ENCODE assay signal across 27 cellular contexts in genomic region chr15:88013111-88013510, GRCh38.
"Had no signal": no experiment of that assay in that cellular context is flagged by ENCODE, and none has a peak within 500 bp of the region (broad histone marks: within the 10 kb centered on the region; RNA-seq: fewer than 3 reads in every experiment).

No MANE protein-coding gene starts in this region.

- H3K4me3 ChIP-seq: stomach, suprapubic skin, testis, thoracic aorta, thyroid gland, tibial nerve, transverse colon, upper lobe of left lung, upper lobe of right lung, uterus, vagina had no signal

- H3K9me3 ChIP-seq: stomach, suprapubic skin, testis, thoracic aorta, thyroid gland, tibial nerve, transverse colon, upper lobe of left lung, upper lobe of right lung, uterus, vagina had no signal

- H3K27ac ChIP-seq: stomach, suprapubic skin, testis, thoracic aorta, thyroid gland, tibial nerve, transverse colon, upper lobe of left lung, upper lobe of right lung, uterus, vagina had no signal

- H3K36me3 ChIP-seq: stomach, suprapubic skin, thoracic aorta, thyroid gland, transverse colon, upper lobe of left lung, upper lobe of right lung, uterus, vagina had no signal

- H3K4me1 ChIP-seq: testis, thyroid gland, tibial nerve, transverse colon, upper lobe of left lung, vagina had no signal

- H3K36me3 Mint-ChIP-seq: stimulated activated effector memory CD8-positive, alpha-beta T cell treated with anti-CD3 and anti-CD28 coated beads, Interleukin-12 subunit alpha, Interleukin-12 subunit beta, amount 100 ng/mL, for 72 hours; stimulated activated memory B cell treated with anti-CD40 and anti-IgM and Interleukin-4, amounts not matched to agents 10 μg/mL and 1 μg/mL and 100 μg/mL, for 72 hours; stimulated activated naive B cell treated with anti-CD40 and anti-IgM and Interleukin-4, amounts not matched to agents 10 μg/mL and 1 μg/mL and 100 μg/mL, for 72 hours; type B pancreatic cell had no signal

- DNase-seq: stimulated activated CD4-positive, alpha-beta T cell treated with anti-CD3 and anti-CD28 coated beads, Interleukin-2, amount 100 ng/mL, for 24 hours; stimulated activated CD4-positive, alpha-beta T cell treated with anti-CD3 and anti-CD28 coated beads, Interleukin-2, amount 100 ng/mL, for 48 hours; stimulated activated CD4-positive, alpha-beta T cell treated with anti-CD3 and anti-CD28 coated beads, Interleukin-4, amount 100 ng/mL, for 1 hour; stimulated activated CD4-positive, alpha-beta T cell treated with anti-CD3 and anti-CD28 coated beads, Interleukin-4, amount 100 ng/mL, for 24 hours; stimulated activated CD4-positive, alpha-beta T cell treated with anti-CD3 and anti-CD28 coated beads, Interleukin-4, amount 100 ng/mL, for 4 hours; stimulated activated CD8-positive, alpha-beta memory T cell treated with anti-CD3 and anti-CD28 coated beads, Interleukin-4, amount 100 ng/mL, for 48 hours; stimulated activated naive B cell treated with anti-CD40 and anti-IgM and Interleukin-4, amounts not matched to agents 10 μg/mL and 1 μg/mL and 100 μg/mL, for 72 hours; stimulated activated naive CD4-positive, alpha-beta T cell; stimulated activated naive CD4-positive, alpha-beta T cell treated with Interleukin-2 at 50 U/mL for 16 hours; stimulated activated naive CD8-positive, alpha-beta T cell treated with anti-CD3 and anti-CD28 coated beads, Interleukin-15, amount 100 ng/mL, for 72 hours; stimulated activated naive CD8-positive, alpha-beta T cell treated with anti-CD3 and anti-CD28 coated beads, Interleukin-15, Interleukin-2, amounts not matched to agents 100 U/mL and 50 U/mL, for 24 hours; stomach; substantia nigra; testis; thyroid gland; transverse colon; upper lobe of left lung; upper lobe of right lung; uterus had no signal

- ATAC-seq: stimulated activated effector memory CD8-positive, alpha-beta T cell treated with anti-CD3 and anti-CD28 coated beads, Interleukin-12 subunit alpha, Interleukin-12 subunit beta, amount 100 ng/mL, for 72 hours; stimulated activated memory B cell treated with anti-CD40 and anti-IgM and Interleukin-4, amounts not matched to agents 10 μg/mL and 1 μg/mL and 100 μg/mL, for 72 hours; stimulated activated naive B cell treated with anti-CD40 and anti-IgM and Interleukin-4, amounts not matched to agents 10 μg/mL and 1 μg/mL and 100 μg/mL, for 72 hours; stimulated activated naive CD8-positive, alpha-beta T cell treated with anti-CD3 and anti-CD28 coated beads, Interleukin-15, amount 100 ng/mL, for 72 hours; stimulated activated naive CD8-positive, alpha-beta T cell treated with anti-CD3 and anti-CD28 coated beads, Interleukin-15, Interleukin-2, amounts not matched to agents 100 U/mL and 50 U/mL, for 24 hours; upper lobe of right lung had no signal

- H3K4me3 Mint-ChIP-seq: stimulated activated effector memory CD8-positive, alpha-beta T cell treated with anti-CD3 and anti-CD28 coated beads, Interleukin-12 subunit alpha, Interleukin-12 subunit beta, amount 100 ng/mL, for 72 hours; stimulated activated memory B cell treated with anti-CD40 and anti-IgM and Interleukin-4, amounts not matched to agents 10 μg/mL and 1 μg/mL and 100 μg/mL, for 72 hours; stimulated activated naive B cell treated with anti-CD40 and anti-IgM and Interleukin-4, amounts not matched to agents 10 μg/mL and 1 μg/mL and 100 μg/mL, for 72 hours; stimulated activated naive CD8-positive, alpha-beta T cell treated with anti-CD3 and anti-CD28 coated beads, Interleukin-15, amount 100 ng/mL, for 72 hours; stimulated activated naive CD8-positive, alpha-beta T cell treated with anti-CD3 and anti-CD28 coated beads, Interleukin-15, Interleukin-2, amounts not matched to agents 100 ng/mL and 50 ng/mL, for 24 hours; type B pancreatic cell had no signal

- H3K27me3 ChIP-seq: suprapubic skin, testis, thyroid gland, tibial nerve, transverse colon, upper lobe of left lung, upper lobe of right lung, uterus, vagina had no signal

- H3K27me3 Mint-ChIP-seq: stimulated activated naive B cell treated with anti-CD40 and anti-IgM and Interleukin-4, amounts not matched to agents 10 μg/mL and 1 μg/mL and 100 μg/mL, for 72 hours; stimulated activated naive CD8-positive, alpha-beta T cell treated with anti-CD3 and anti-CD28 coated beads, Interleukin-15, amount 100 ng/mL, for 72 hours had no signal

- H3K9me3 Mint-ChIP-seq: stimulated activated effector memory CD8-positive, alpha-beta T cell treated with anti-CD3 and anti-CD28 coated beads, Interleukin-12 subunit alpha, Interleukin-12 subunit beta, amount 100 ng/mL, for 72 hours; stimulated activated memory B cell treated with anti-CD40 and anti-IgM and Interleukin-4, amounts not matched to agents 10 μg/mL and 1 μg/mL and 100 μg/mL, for 72 hours; stimulated activated naive B cell treated with anti-CD40 and anti-IgM and Interleukin-4, amounts not matched to agents 10 μg/mL and 1 μg/mL and 100 μg/mL, for 72 hours; stimulated activated naive CD8-positive, alpha-beta T cell treated with anti-CD3 and anti-CD28 coated beads, Interleukin-15, amount 100 ng/mL, for 72 hours; stimulated activated naive CD8-positive, alpha-beta T cell treated with anti-CD3 and anti-CD28 coated beads, Interleukin-15, Interleukin-2, amounts not matched to agents 100 ng/mL and 50 ng/mL, for 24 hours; type B pancreatic cell had no signal

- H3K27ac Mint-ChIP-seq: stimulated activated effector memory CD8-positive, alpha-beta T cell treated with anti-CD3 and anti-CD28 coated beads, Interleukin-12 subunit alpha, Interleukin-12 subunit beta, amount 100 ng/mL, for 72 hours; stimulated activated memory B cell treated with anti-CD40 and anti-IgM and Interleukin-4, amounts not matched to agents 10 μg/mL and 1 μg/mL and 100 μg/mL, for 72 hours; stimulated activated naive B cell treated with anti-CD40 and anti-IgM and Interleukin-4, amounts not matched to agents 10 μg/mL and 1 μg/mL and 100 μg/mL, for 72 hours; stimulated activated naive CD8-positive, alpha-beta T cell treated with anti-CD3 and anti-CD28 coated beads, Interleukin-15, amount 100 ng/mL, for 72 hours; stimulated activated naive CD8-positive, alpha-beta T cell treated with anti-CD3 and anti-CD28 coated beads, Interleukin-15, Interleukin-2, amounts not matched to agents 100 ng/mL and 50 ng/mL, for 24 hours; type B pancreatic cell had no signal

- H3K4me1 Mint-ChIP-seq: stimulated activated effector memory CD8-positive, alpha-beta T cell treated with anti-CD3 and anti-CD28 coated beads, Interleukin-12 subunit alpha, Interleukin-12 subunit beta, amount 100 ng/mL, for 72 hours; stimulated activated memory B cell treated with anti-CD40 and anti-IgM and Interleukin-4, amounts not matched to agents 10 μg/mL and 1 μg/mL and 100 μg/mL, for 72 hours; stimulated activated naive B cell treated with anti-CD40 and anti-IgM and Interleukin-4, amounts not matched to agents 10 μg/mL and 1 μg/mL and 100 μg/mL, for 72 hours; stimulated activated naive CD8-positive, alpha-beta T cell treated with anti-CD3 and anti-CD28 coated beads, Interleukin-15, amount 100 ng/mL, for 72 hours had no signal
